ENCODE assay signal across 19 cellular contexts in the genomic region with DNA sequence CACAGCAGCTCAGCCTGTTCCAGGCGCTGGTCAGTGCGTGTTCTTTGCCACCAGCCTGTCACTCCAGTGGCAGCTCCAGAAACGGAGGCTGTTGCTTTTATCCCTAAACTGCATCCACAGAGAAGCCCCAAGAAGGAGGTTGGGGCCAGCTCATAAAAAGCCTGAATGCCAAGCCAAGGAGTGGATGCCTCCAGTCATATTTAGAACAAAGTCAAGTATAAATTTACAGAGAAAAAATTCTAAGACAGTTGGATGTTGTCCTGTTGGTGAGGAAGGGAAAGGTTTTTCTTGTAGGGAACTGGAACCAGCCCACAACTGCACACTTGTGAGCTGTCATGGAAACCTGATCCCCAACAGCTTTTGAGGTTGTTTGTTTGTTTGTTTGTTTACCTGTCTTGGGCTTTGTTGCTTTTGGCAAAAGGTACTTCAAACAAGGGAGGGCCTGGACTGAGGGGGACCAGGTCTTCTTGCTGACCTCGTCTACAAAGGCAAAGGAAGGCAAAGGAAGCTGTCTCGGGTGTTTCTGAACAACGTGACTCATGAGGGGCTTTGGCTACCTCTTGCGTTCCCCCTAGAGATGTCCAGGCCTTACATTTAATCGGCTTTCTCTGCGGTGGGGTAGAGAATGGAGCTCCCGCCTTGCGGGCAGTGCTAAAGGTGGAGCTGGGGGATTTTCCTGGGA. TPM values are rescaled to one million over a fixed set of nuclear protein-coding genes. Genes with fewer than 3 reads are reported as not detected.
DNase-seq lines count a peak whose midpoint lies in the region; ATAC-seq, FAIRE-seq and TF ChIP-seq lines count a peak whose summit lies in the region.
"Had no signal": no experiment of that assay in that cellular context is flagged by ENCODE, and none has a peak within 500 bp of the region (broad histone marks: within the 10 kb centered on the region; RNA-seq: fewer than 3 reads in every experiment).

No MANE protein-coding gene starts in this region.

- WGBS in esophagus, 2 donors = 47 to 60% methylated on average over 11 of the region's 11 CpGs
- WGBS in sigmoid colon, 2 donors = 84 to 86% methylated on average over 11 of the region's 11 CpGs

- H3K4me3 ChIP-seq in RWPE2 (ENCODE audit: severe bottlenecking) (no peak overlapping the region), esophagus (ENCODE audit: low read depth in 1 of 2, low read length in 2 of 2) (no peak overlapping the region), sigmoid colon (no peak overlapping the region)
- H3K4me3 ChIP-seq: thyroid gland had no signal

- H3K4me3 Mint-ChIP-seq in activated naive CD4-positive, alpha-beta T cell treated with anti-CD3 and anti-CD28 coated beads, Interleukin-2, amount 10 ng/mL, durations not matched to agents 7 days and 5 days = no peak overlapping the region
- H3K4me3 Mint-ChIP-seq: activated CD4-positive, alpha-beta memory T cell treated with anti-CD3 and anti-CD28 coated beads, Interleukin-2, amount 10 ng/mL, durations not matched to agents 7 days and 5 days; activated T-helper 1 cell treated with anti-CD3 and anti-CD28 coated beads, Interleukin-12 subunit alpha, Interleukin-12 subunit beta, Interleukin-2, Interleukin-4 antibody, amounts not matched to agents 30 ng/mL and 10 ng/mL and 1 ng/mL, durations not matched to agents 14 hours and 24 hours and 36 hours had no signal

- H3K27ac Mint-ChIP-seq in activated naive CD4-positive, alpha-beta T cell treated with anti-CD3 and anti-CD28 coated beads, Interleukin-2, amount 10 ng/mL, durations not matched to agents 7 days and 5 days = no peak overlapping the region
- H3K27ac Mint-ChIP-seq: activated CD4-positive, alpha-beta memory T cell treated with anti-CD3 and anti-CD28 coated beads, Interleukin-2, amount 10 ng/mL, durations not matched to agents 7 days and 5 days; activated T-helper 1 cell treated with anti-CD3 and anti-CD28 coated beads, Interleukin-12 subunit alpha, Interleukin-12 subunit beta, Interleukin-2, Interleukin-4 antibody, amounts not matched to agents 30 ng/mL and 10 ng/mL and 1 ng/mL, durations not matched to agents 14 hours and 24 hours and 36 hours had no signal

- ATAC-seq in RWPE2 (ENCODE audit: low read depth) (no peak), HG03457 (IDR thresholded peaks at IDR 0.05; ENCODE audit: unreplicated experiment) (no peak)

- H3K9me3 ChIP-seq in RWPE2 (ENCODE audit: severe bottlenecking) (no peaks in the 10 kb centered on the region), esophagus (ENCODE audit: control insufficient read depth in 2 of 2, insufficient read depth in 1 of 2, low read depth in 1 of 2, low read length in 1 of 2) (no peaks in the 10 kb centered on the region), sigmoid colon (no peaks in the 10 kb centered on the region)
- H3K9me3 ChIP-seq: BE2C, thyroid gland had no signal

- no peak for TF ChIP-seq CTCF in RWPE2 (IDR thresholded peaks at IDR 0.05; ENCODE audit: poor library complexity, severe bottlenecking)
- no peak for TF ChIP-seq CTCF in sigmoid colon (IDR thresholded peaks at IDR 0.05)

- no peaks in the 10 kb centered on the region for H3K36me3 ChIP-seq in RWPE2 (ENCODE audit: low read depth)
- peaks cover 0 to 3% of the 10 kb centered on the region in 2 donors for H3K36me3 ChIP-seq in esophagus (ENCODE audit: control insufficient read depth in 2 of 2, insufficient read depth in 2 of 2, low read length in 1 of 2)
- peaks cover 0 to 10% (median 0%) of the 10 kb centered on the region in 4 donors for H3K36me3 ChIP-seq in sigmoid colon
- H3K36me3 ChIP-seq: BE2C had no signal

- FAIRE-seq in GM12891 (lab: Jason Lieb, UNC) = no peak
- FAIRE-seq: endothelial cell of umbilical vein, islet of Langerhans had no signal

- no peak for TF ChIP-seq EP300 in sigmoid colon (IDR thresholded peaks at IDR 0.05)

- DNase-seq in GM12891 (ENCODE audit: insufficient read length, low spot score) (no peak), RWPE2 (ENCODE audit: low spot score) (no peak), sigmoid colon (no peak), NCI-H1105 (lab: John Stamatoyannopoulos, UW) (no peak)
- DNase-seq in activated CD8-positive, alpha-beta memory T cell treated with anti-CD3 and anti-CD28 coated beads for 24 hours = no peak
- no peak for DNase-seq in activated naive CD4-positive, alpha-beta T cell treated with anti-CD3 and anti-CD28 coated beads, Interleukin-2, amount 10 ng/mL, durations not matched to agents 7 days and 5 days
- DNase-seq: activated CD4-positive, alpha-beta memory T cell treated with anti-CD3 and anti-CD28 coated beads, Interleukin-2, amount 10 ng/mL, durations not matched to agents 7 days and 5 days; BE2C; GOT3; NCI-H1092 treated with DMSO at 0.1 percent for 48 hours; thyroid gland had no signal

- H3K36me3 Mint-ChIP-seq in activated naive CD4-positive, alpha-beta T cell treated with anti-CD3 and anti-CD28 coated beads, Interleukin-2, amount 10 ng/mL, durations not matched to agents 7 days and 5 days = no peaks in the 10 kb centered on the region

- H3K4me1 ChIP-seq in RWPE2 (ENCODE audit: insufficient read depth, poor library complexity, severe bottlenecking) = peaks cover 57% of the 10 kb centered on the region
- H3K4me1 ChIP-seq in esophagus (ENCODE audit: control insufficient read depth in 2 of 2, insufficient read depth in 2 of 2, low read length in 1 of 2) = peaks cover 0 to 26% of the 10 kb centered on the region in 2 donors
- peaks cover 0 to 43% (median 41%) of the 10 kb centered on the region in 4 donors for H3K4me1 ChIP-seq in sigmoid colon
- H3K4me1 ChIP-seq: BE2C had no signal

- CTCF ChIA-PET in activated naive CD4-positive, alpha-beta T cell treated with anti-CD3 and anti-CD28 coated beads, Interleukin-2, amount 10 ng/mL, durations not matched to agents 7 days and 5 days (lab: Charles Lee) = interaction anchor here (1.1 to 2.0 kb wide), 3 partner anchors 39 to 41 kb away, joined by 3 to 6 read pairs (median 3); a partner anchor contains a TSS

- H3K4me1 Mint-ChIP-seq in activated naive CD4-positive, alpha-beta T cell treated with anti-CD3 and anti-CD28 coated beads, Interleukin-2, amount 10 ng/mL, durations not matched to agents 7 days and 5 days = peaks cover 13% of the 10 kb centered on the region

- TF ChIP-seq POLR2A in GM12891 (IDR thresholded peaks at IDR 0.05; ENCODE audit: low read depth, low read length) = no peak
- no peak for TF ChIP-seq POLR2A in sigmoid colon (IDR thresholded peaks at IDR 0.05)

- H3K27me3 ChIP-seq in RWPE2 (ENCODE audit: insufficient read depth, poor library complexity, severe bottlenecking) = no peaks in the 10 kb centered on the region
- no peaks in the 10 kb centered on the region for H3K27me3 ChIP-seq in esophagus (ENCODE audit: control insufficient read depth in 1 of 2, insufficient read depth in 2 of 2, low read length in 2 of 2)
- no peaks in the 10 kb centered on the region for H3K27me3 ChIP-seq in sigmoid colon
- H3K27me3 ChIP-seq: BE2C, thyroid gland had no signal

- H3K27ac ChIP-seq in RWPE2 (ENCODE audit: poor library complexity, severe bottlenecking) (peak overlapping the region; percentile 89), esophagus (ENCODE audit: low read depth in 2 of 2, low read length in 1 of 2) (peak overlapping the region; percentile 74 to 87), sigmoid colon (peak overlapping the region; percentile 73 to 95 (median 80))
- H3K27ac ChIP-seq: thyroid gland had no signal

- intact Hi-C loops in sigmoid colon (cut with DNase I) = loop anchor here (2.0 kb wide), 1 partner anchor 39 kb away; no protein-coding TSS in a partner anchor

- H3K9me3 Mint-ChIP-seq in activated naive CD4-positive, alpha-beta T cell treated with anti-CD3 and anti-CD28 coated beads, Interleukin-2, amount 10 ng/mL, durations not matched to agents 7 days and 5 days = no peaks in the 10 kb centered on the region
- H3K9me3 Mint-ChIP-seq: activated CD4-positive, alpha-beta memory T cell treated with anti-CD3 and anti-CD28 coated beads, Interleukin-2, amount 10 ng/mL, durations not matched to agents 7 days and 5 days; activated T-helper 1 cell treated with anti-CD3 and anti-CD28 coated beads, Interleukin-12 subunit alpha, Interleukin-12 subunit beta, Interleukin-2, Interleukin-4 antibody, amounts not matched to agents 30 ng/mL and 10 ng/mL and 1 ng/mL, durations not matched to agents 14 hours and 24 hours and 36 hours had no signal

- H3K27me3 Mint-ChIP-seq in activated naive CD4-positive, alpha-beta T cell treated with anti-CD3 and anti-CD28 coated beads, Interleukin-2, amount 10 ng/mL, durations not matched to agents 7 days and 5 days = peaks cover 28% of the 10 kb centered on the region
- H3K27me3 Mint-ChIP-seq: activated CD4-positive, alpha-beta memory T cell treated with anti-CD3 and anti-CD28 coated beads, Interleukin-2, amount 10 ng/mL, durations not matched to agents 7 days and 5 days had no signal

TF ChIP-seq in GM12891, 5 proteins besides CTCF, POLR2A, EP300 and RAD21:
- TF ChIP-seq POU2F2 (IDR thresholded peaks at IDR 0.05; ENCODE audit: low read depth, low read length) = no peak
- no peak for TF ChIP-seq PAX5 (IDR thresholded peaks at IDR 0.05; ENCODE audit: insufficient read depth, low read length, severe bottlenecking)
- no peak for TF ChIP-seq POLR2AphosphoS5 (IDR thresholded peaks at IDR 0.05; ENCODE audit: low read depth, low read length)
- no peak for TF ChIP-seq TAF1 (IDR thresholded peaks at IDR 0.05; ENCODE audit: low read depth, low read length)
- 0 out of 2 replicates have a peak, but pooled peaks have one; percentile 16 for TF ChIP-seq SPI1 (IDR thresholded peaks at IDR 0.05; ENCODE audit: low read depth, low read length)

RNA-seq across cellular contexts. Expression of a gene that starts 36.7 kb away (rescaled TPM):
- 0.27 TPM for polyA plus RNA-seq in GM12891 (2012; ENCODE audit: low read depth, missing spikeins)
- 1 to 10 TPM; 3.7 to 5.2 TPM for polyA plus RNA-seq in esophagus
- 100 to 1,000 TPM in 1 of 4 donors, 10 to 100 TPM in 3; 60.0 to 147 (median 65.5) TPM for total RNA-seq in sigmoid colon
- polyA plus RNA-seq in sigmoid colon = 1 to 10 TPM in 1 of 3 donors, under 1 TPM in 2; 0.46 to 3.4 (median 0.60) TPM
- total RNA-seq: activated CD4-positive, alpha-beta memory T cell treated with anti-CD3 and anti-CD28 coated beads, Interleukin-2, amount 10 ng/mL, durations not matched to agents 7 days and 5 days; activated T-helper 1 cell treated with anti-CD3 and anti-CD28 coated beads, Interleukin-12 subunit alpha, Interleukin-12 subunit beta, Interleukin-2, Interleukin-4 antibody, amounts not matched to agents 30 ng/mL and 10 ng/mL and 1 ng/mL, durations not matched to agents 14 hours and 24 hours and 36 hours had no signal

RNA-seq across cellular contexts. Expression of a gene that starts 39.6 kb away (rescaled TPM):
- polyA plus RNA-seq in GM12891 (2012; ENCODE audit: low read depth, missing spikeins) = not detected
- polyA plus RNA-seq in esophagus = not detected
- total RNA-seq in sigmoid colon = not detected
- not detected for polyA plus RNA-seq in sigmoid colon
- total RNA-seq: activated CD4-positive, alpha-beta memory T cell treated with anti-CD3 and anti-CD28 coated beads, Interleukin-2, amount 10 ng/mL, durations not matched to agents 7 days and 5 days; activated T-helper 1 cell treated with anti-CD3 and anti-CD28 coated beads, Interleukin-12 subunit alpha, Interleukin-12 subunit beta, Interleukin-2, Interleukin-4 antibody, amounts not matched to agents 30 ng/mL and 10 ng/mL and 1 ng/mL, durations not matched to agents 14 hours and 24 hours and 36 hours; endothelial cell of umbilical vein; glomerular endothelial cell; mucosa of gallbladder had no signal
- polyA plus RNA-seq: adipose tissue, endothelial cell of umbilical vein had no signal

RNA-seq across cellular contexts. Expression of a gene that starts 42.5 kb away (rescaled TPM):
- polyA plus RNA-seq in GM12891 (2012; ENCODE audit: low read depth, missing spikeins) = 2.0 TPM
- polyA plus RNA-seq in esophagus (1 to 10 TPM in 1 of 2 donors, under 1 TPM in 1; 0.68 to 1.4 TPM), sigmoid colon (1 to 10 TPM in 1 of 3 donors, under 1 TPM in 2; 0.60 to 1.8 (median 0.69) TPM)
- total RNA-seq in sigmoid colon = 1 to 10 TPM; 1.2 to 3.0 (median 2.0) TPM

RNA-seq across cellular contexts. Expression of a gene that starts 48.1 kb away (rescaled TPM):
- polyA plus RNA-seq in GM12891 (2012; ENCODE audit: low read depth, missing spikeins) = 5,793 TPM
- polyA plus RNA-seq in esophagus (1,000 to 10,000 TPM; 3,603 to 5,640 TPM), sigmoid colon (1,000 to 10,000 TPM; 3,565 to 4,971 (median 3,954) TPM)
- 1,000 to 10,000 TPM; 1,773 to 4,392 (median 3,675) TPM for total RNA-seq in sigmoid colon

RNA-seq across cellular contexts. Expression of a gene that starts 48.3 kb away (rescaled TPM):
- polyA plus RNA-seq in GM12891 (2012; ENCODE audit: low read depth, missing spikeins) = 82.0 TPM
- polyA plus RNA-seq in esophagus (10 to 100 TPM; 30.2 to 64.4 TPM), sigmoid colon (10 to 100 TPM; 57.7 to 70.3 (median 65.7) TPM)
- total RNA-seq in sigmoid colon = 10 to 100 TPM; 16.9 to 26.2 (median 24.5) TPM
